In genomic region chr10:129848084-129848483, GRCh38 we compare ENCODE assay signal across 18 cellular contexts.
"Had no signal": no experiment of that assay in that cellular context is flagged by ENCODE, and none has a peak within 500 bp of the region (broad histone marks: within the 10 kb centered on the region; RNA-seq: fewer than 3 reads in every experiment).

No MANE protein-coding gene starts in this region.

- H3K4me3 ChIP-seq: coronary artery, dorsolateral prefrontal cortex, esophagus muscularis mucosa, gastroesophageal sphincter, heart right ventricle, left ventricle myocardium inferior, lower lobe of right lung had no signal

- DNase-seq: dermis blood vessel endothelial cell; effector CD4-positive, alpha-beta T cell; effector memory CD4-positive, alpha-beta T cell; foreskin keratinocyte; heart right ventricle; hippocampal formation; kidney; kidney glomerular epithelial cell; left colon; left ventricle myocardium inferior; lower lobe of right lung; mesenchymal stem cell; midbrain had no signal

- ATAC-seq: foreskin keratinocyte, gastroesophageal sphincter, heart right ventricle, left colon, left lobe of liver, lower lobe of right lung had no signal

- H3K36me3 ChIP-seq: gastroesophageal sphincter, lower lobe of right lung had no signal

- H3K27me3 ChIP-seq: foreskin keratinocyte, heart right ventricle had no signal

- H3K4me1 ChIP-seq: foreskin keratinocyte had no signal

- H3K9me3 ChIP-seq: esophagus muscularis mucosa, gastroesophageal sphincter, heart right ventricle, left ventricle myocardium inferior, lower lobe of right lung had no signal

- H3K27ac ChIP-seq: coronary artery, dorsolateral prefrontal cortex, esophagus muscularis mucosa, foreskin keratinocyte, gastroesophageal sphincter, heart right ventricle, left ventricle myocardium inferior, lower lobe of right lung had no signal
